ENCODE assay signal across 1 cellular context in genomic region chr12:95653761-95654546, GRCh38.
TF ChIP-seq lines count a peak whose summit lies in the region.

No MANE protein-coding gene starts in this region.

TF ChIP-seq in IMR-90, 13 proteins besides CTCF, POLR2A, EP300 and RAD21 (continued from another document):
- no peak for TF ChIP-seq ELK1 (IDR thresholded peaks at IDR 0.05; ENCODE audit: borderline replicate concordance, low read depth, low read length)
